In the genomic region with DNA sequence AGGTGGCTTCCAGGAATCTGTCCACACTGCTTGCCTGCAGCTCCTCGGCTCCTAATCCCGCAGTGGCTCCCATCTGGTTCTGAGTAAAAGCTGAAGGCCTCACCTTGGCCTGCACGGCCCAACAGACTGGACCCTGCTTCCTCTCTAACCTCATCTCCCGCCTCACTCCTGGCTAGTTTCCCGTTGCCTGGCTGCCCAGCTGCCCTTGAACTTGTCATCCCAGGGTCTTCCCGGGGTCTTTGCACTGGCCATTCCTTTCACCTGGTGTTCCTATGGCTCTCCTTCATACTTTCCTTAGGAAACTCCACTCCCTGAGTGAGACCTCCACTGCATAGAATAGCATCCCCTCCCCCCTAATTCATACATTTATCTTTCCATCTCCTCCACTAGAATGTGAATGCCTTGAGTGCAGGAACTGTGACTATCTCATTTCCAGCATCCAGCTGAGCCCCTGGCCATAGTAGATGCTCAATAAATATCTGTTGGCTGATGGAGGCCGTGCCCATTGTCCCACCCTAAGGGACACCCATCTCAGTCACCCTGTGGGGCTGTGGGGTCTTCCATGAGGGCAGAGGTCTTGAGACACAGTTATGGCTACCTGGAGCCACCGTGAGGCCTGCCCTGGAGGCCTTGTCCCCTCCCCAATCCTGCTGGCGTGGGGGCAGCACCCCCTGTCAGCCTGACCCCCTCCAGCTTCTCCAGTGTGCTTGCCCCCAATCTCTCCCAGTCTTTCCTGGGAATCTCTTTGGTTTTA, we compare ENCODE assay signal across 27 cellular contexts. TPM values are rescaled to one million over a fixed set of nuclear protein-coding genes. Genes with fewer than 3 reads are reported as not detected.
"Had no signal": no experiment of that assay in that cellular context is flagged by ENCODE, and none has a peak within 500 bp of the region (broad histone marks: within the 10 kb centered on the region; RNA-seq: fewer than 3 reads in every experiment).

No MANE protein-coding gene starts in this region.

- DNase-seq: IMR-90, Karpas-422, KG1, MG63, NCI-H1092, NCI-H1105 treated with DMSO at 0.1 percent for 48 hours, NCI-H1417 treated with DMSO at 0.1 percent for 48 hours, NCI-H146, NCI-H1694 treated with DMSO at 0.1 percent for 48 hours, NCI-H2029, NCI-H2081 treated with DMSO at 0.1 percent for 48 hours, NCI-H2171, NCI-H226, NCI-H446, NCI-H510A, NCI-H524 treated with DMSO at 0.1 percent for 48 hours, NCI-H69, NCI-H774, PC-3, SHP77, SJCRH30 had no signal

- H3K27ac ChIP-seq: RWPE1, SJCRH30, SK-N-MC had no signal

- H3K27me3 ChIP-seq: MG63 had no signal

- H3K4me3 ChIP-seq: MG63, SJCRH30, SK-N-MC had no signal

- H3K4me1 ChIP-seq: SJCRH30 had no signal

- H3K9me3 ChIP-seq: MG63, SJCRH30 had no signal

- ATAC-seq: HepG2, Panc1, PC-3 had no signal

- H3K36me3 ChIP-seq: MG63, SJCRH30 had no signal

RNA-seq across cellular contexts. Expression of gene SIRPA, which starts 9.1 kb away (rescaled TPM):
- total RNA-seq: OCI-LY7; T-helper 1 cell treated with Interleukin-12 subunit alpha and Interleukin-12 subunit beta and Interleukin-4 antibody, amounts not matched to agents 30 ng/mL and 1 ng/mL, for 36 hours had no signal
